Comparison of ENCODE assay signal across 8 cellular contexts in genomic region chr17:44200478-44201155, GRCh38. TPM values are rescaled to one million over a fixed set of nuclear protein-coding genes. Genes with fewer than 3 reads are reported as not detected.
DNase-seq lines count a peak whose midpoint lies in the region; ATAC-seq and TF ChIP-seq lines count a peak whose summit lies in the region.

No MANE protein-coding gene starts in this region.

- peak overlapping the region; percentile 92 for H3K4me3 Mint-ChIP-seq in chondrocyte (ENCODE audit: unreplicated experiment)

- DNase-seq in NCI-H524 (lab: John Stamatoyannopoulos, UW) (peak; percentile 65 to 81), NCI-H524 treated with DMSO at 0.1 percent for 48 hours (lab: John Stamatoyannopoulos, UW) (no peak), NCI-H1105 (lab: John Stamatoyannopoulos, UW) (peak; percentile 40), chondrocyte (ENCODE audit: low spot score) (no peak), mucosa of descending colon (no peak), CD1c-positive myeloid dendritic cell (ENCODE audit: extremely low spot score) (no peak)
- no peak for DNase-seq in activated CD8-positive, alpha-beta memory T cell treated with anti-CD3 and anti-CD28 coated beads, Interleukin-2, amount 50 U/mL, for 4 hours

- H3K9me3 ChIP-seq in mucosa of descending colon: no peaks in the 10 kb centered on the region

- H3K4me3 ChIP-seq in mucosa of descending colon: peak overlapping the region; percentile 30

- peaks cover 22% of the 10 kb centered on the region for H3K4me1 ChIP-seq in mucosa of descending colon (ENCODE audit: low read depth)

- no peaks in the 10 kb centered on the region for H3K27me3 Mint-ChIP-seq in chondrocyte (ENCODE audit: low read depth)

- TF ChIP-seq CTCF in chondrocyte (IDR thresholded peaks at IDR 0.05): no peak
- no peak for TF ChIP-seq CTCF in mucosa of descending colon (IDR thresholded peaks at IDR 0.05)

- H3K4me1 Mint-ChIP-seq in chondrocyte (ENCODE audit: low read depth): peaks cover 33% of the 10 kb centered on the region

- no peaks in the 10 kb centered on the region for H3K36me3 ChIP-seq in mucosa of descending colon (ENCODE audit: low read depth)

- intact Hi-C loops in mucosa of descending colon (cut with DNase I, micrococcal nuclease): no loop called here

- no peaks in the 10 kb centered on the region for H3K9me3 Mint-ChIP-seq in chondrocyte (ENCODE audit: low read depth)

- peak overlapping the region; percentile 94 for H3K27ac Mint-ChIP-seq in chondrocyte (ENCODE audit: unreplicated experiment)

- ATAC-seq in mucosa of descending colon (no peak), HG02798 (IDR thresholded peaks at IDR 0.05; ENCODE audit: poor library complexity, unreplicated experiment) (no peak)

- H3K36me3 Mint-ChIP-seq in chondrocyte (ENCODE audit: low read depth): peaks cover 2% of the 10 kb centered on the region

RNA-seq across cellular contexts. Expression of gene ATXN7L3, which starts 0.9 kb away (rescaled TPM):
- total RNA-seq in chondrocyte: 79.7 to 100 TPM (median 93.4 TPM) in 3 replicates
- 10 to 100 TPM; 86.8 to 96.4 (median 89.0) TPM for total RNA-seq in mucosa of descending colon

RNA-seq across cellular contexts. Expression of gene TMUB2, which starts 13.8 kb away (rescaled TPM):
- total RNA-seq in chondrocyte (34.8 to 37.3 TPM (median 35.9 TPM) in 3 replicates), mucosa of descending colon (10 to 100 TPM; 47.2 to 58.6 (median 49.1) TPM)

RNA-seq across cellular contexts. Expression of gene UBTF, which starts 18.9 kb away (rescaled TPM):
- total RNA-seq in chondrocyte (62.1 to 108 TPM (median 62.9 TPM) in 3 replicates), mucosa of descending colon (10 to 100 TPM; 68.6 to 88.4 (median 73.4) TPM)

RNA-seq across cellular contexts. Expression of gene ASB16, which starts 30.1 kb away (rescaled TPM):
- total RNA-seq in chondrocyte (not detected in 3 replicates), mucosa of descending colon (1 to 10 TPM in 1 of 3 donors, under 1 TPM in 1, not detected in 1; 0.29 to 1.7 TPM)

RNA-seq across cellular contexts. Expression of gene HROB, which starts 58.9 kb away (rescaled TPM):
- total RNA-seq in chondrocyte (1.3 to 2.8 TPM (median 2.0 TPM) in 3 replicates), mucosa of descending colon (1 to 10 TPM; 1.5 to 3.0 (median 1.8) TPM)

Comparison
In these comparisons a context has a peak if more than half of its experiments do, and no peak if none do; other contexts are left out.
1. DNase-seq: peak in NCI-H524 (2 of 2) and NCI-H1105 (single experiment); none in NCI-H524 treated with DMSO at 0.1 percent for 48 hours (single experiment), chondrocyte (single experiment), mucosa of descending colon (0 of 3), CD1c-positive myeloid dendritic cell (single experiment) and activated CD8-positive, alpha-beta memory T cell treated with anti-CD3 and anti-CD28 coated beads, Interleukin-2, amount 50 U/mL, for 4 hours (single experiment).